14 cellular contexts compared by ENCODE assay signal in the genomic region with DNA sequence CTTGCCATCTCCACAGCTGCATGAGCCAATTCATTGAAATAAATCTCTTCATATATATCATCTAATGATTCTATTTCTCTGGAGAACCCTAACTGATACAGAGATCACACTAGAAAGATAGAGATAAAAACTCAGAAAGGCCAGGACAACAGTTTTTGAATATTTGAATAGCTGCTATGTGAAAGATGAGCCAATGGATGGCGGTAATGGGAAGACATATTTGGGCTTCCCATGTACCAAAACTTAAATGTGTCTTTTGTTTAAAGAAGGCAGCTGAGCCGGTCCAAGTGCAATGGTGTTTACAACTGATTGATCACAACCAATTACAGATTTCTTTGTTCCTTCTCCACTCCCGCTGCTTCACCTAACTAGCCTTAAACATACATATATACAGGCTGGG. TPM values are rescaled to one million over a fixed set of nuclear protein-coding genes. Genes with fewer than 3 reads are reported as not detected.
DNase-seq lines count a peak whose midpoint lies in the region; ATAC-seq and TF ChIP-seq lines count a peak whose summit lies in the region.
"Had no signal": no experiment of that assay in that cellular context is flagged by ENCODE, and none has a peak within 500 bp of the region (broad histone marks: within the 10 kb centered on the region; RNA-seq: fewer than 3 reads in every experiment).

No MANE protein-coding gene starts in this region.

- 0 out of 2 replicates have a peak, but pooled peaks have one; percentile 6 for TF ChIP-seq CTCF in VCaP (conservative IDR thresholded peaks at IDR 0.05)

- ATAC-seq in HG03175 (IDR thresholded peaks at IDR 0.05; ENCODE audit: unreplicated experiment): no peak
- ATAC-seq: T-cell had no signal

- no peak overlapping the region for H3K27ac ChIP-seq in VCaP

- DNase-seq in ELR (ENCODE audit: low read depth): peak; percentile 30
- DNase-seq in M059J (ENCODE audit: low read depth): peak; percentile 18
- peak; percentile 32 for DNase-seq in foreskin melanocyte
- DNase-seq in NK-92 treated with Interleukin-12 subunit alpha and Interleukin-12 subunit beta, amount 100 ng/mL, for 24 hours (lab: John Stamatoyannopoulos, UW): no peak
- DNase-seq in HuH-7.5 (ENCODE audit: low spot score): no peak
- DNase-seq: ACHN, COR-L47, HCEC 1CT, NCI-H1105 treated with DMSO at 0.1 percent for 48 hours, NCI-H187 treated with DMSO at 0.1 percent for 48 hours, NCI-H446, T-cell had no signal

RNA-seq across cellular contexts. Expression of a gene that starts 35.1 kb away (rescaled TPM):
- total RNA-seq in M059J (2014; rRNA removed; shearing (Covaris generic)): 53.2 and 112 TPM in 2 replicates

Comparison
In these comparisons a context has a peak if more than half of its experiments do, and no peak if none do; other contexts are left out.
1. DNase-seq: peak in ELR (single experiment), M059J (single experiment) and foreskin melanocyte (single experiment); none in NK-92 treated with Interleukin-12 subunit alpha and Interleukin-12 subunit beta, amount 100 ng/mL, for 24 hours (single experiment) and HuH-7.5 (single experiment).